In the genomic region with DNA sequence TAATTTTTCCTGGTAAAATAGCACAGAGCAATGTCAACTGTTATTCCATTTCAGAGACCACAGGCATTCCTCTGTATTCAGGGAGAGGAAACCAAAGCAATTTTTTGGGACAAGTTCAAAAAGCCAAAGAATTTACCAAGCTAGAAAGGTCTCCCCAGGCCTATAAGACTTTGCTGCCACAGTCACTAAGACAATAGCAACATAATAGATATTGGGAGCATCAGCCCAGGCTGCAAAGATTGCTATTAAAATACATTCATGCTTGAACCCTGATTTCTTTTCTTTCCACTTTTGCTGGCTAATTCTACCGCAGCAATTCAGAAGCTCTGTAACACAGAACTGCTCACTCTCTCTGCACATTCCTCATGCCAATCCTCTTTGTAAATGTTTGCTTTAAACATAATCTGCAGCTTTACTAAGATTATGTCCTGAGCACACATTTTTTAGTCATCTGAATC, we compare ENCODE assay signal across 1 cellular context.
TF ChIP-seq lines count a peak whose summit lies in the region.

No MANE protein-coding gene starts in this region.

TF ChIP-seq in HepG2, 621 proteins besides CTCF, POLR2A, EP300 and RAD21 (continued from another document):
- TF ChIP-seq, protein P1, sequence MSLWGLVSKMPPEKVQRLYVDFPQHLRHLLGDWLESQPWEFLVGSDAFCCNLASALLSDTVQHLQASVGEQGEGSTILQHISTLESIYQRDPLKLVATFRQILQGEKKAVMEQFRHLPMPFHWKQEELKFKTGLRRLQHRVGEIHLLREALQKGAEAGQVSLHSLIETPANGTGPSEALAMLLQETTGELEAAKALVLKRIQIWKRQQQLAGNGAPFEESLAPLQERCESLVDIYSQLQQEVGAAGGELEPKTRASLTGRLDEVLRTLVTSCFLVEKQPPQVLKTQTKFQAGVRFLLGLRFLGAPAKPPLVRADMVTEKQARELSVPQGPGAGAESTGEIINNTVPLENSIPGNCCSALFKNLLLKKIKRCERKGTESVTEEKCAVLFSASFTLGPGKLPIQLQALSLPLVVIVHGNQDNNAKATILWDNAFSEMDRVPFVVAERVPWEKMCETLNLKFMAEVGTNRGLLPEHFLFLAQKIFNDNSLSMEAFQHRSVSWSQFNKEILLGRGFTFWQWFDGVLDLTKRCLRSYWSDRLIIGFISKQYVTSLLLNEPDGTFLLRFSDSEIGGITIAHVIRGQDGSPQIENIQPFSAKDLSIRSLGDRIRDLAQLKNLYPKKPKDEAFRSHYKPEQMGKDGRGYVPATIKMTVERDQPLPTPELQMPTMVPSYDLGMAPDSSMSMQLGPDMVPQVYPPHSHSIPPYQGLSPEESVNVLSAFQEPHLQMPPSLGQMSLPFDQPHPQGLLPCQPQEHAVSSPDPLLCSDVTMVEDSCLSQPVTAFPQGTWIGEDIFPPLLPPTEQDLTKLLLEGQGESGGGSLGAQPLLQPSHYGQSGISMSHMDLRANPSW (CRISPR knock-in tag; IDR thresholded peaks at IDR 0.05; ENCODE audit: borderline replicate concordance), result no peak
- no peak for TF ChIP-seq ZNF543 (CRISPR knock-in tag; IDR thresholded peaks at IDR 0.05)
- TF ChIP-seq ZFP37 (CRISPR knock-in tag; IDR thresholded peaks at IDR 0.05; ENCODE audit: borderline replicate concordance), result no peak
- TF ChIP-seq ZNF558 (CRISPR knock-in tag; IDR thresholded peaks at IDR 0.05; ENCODE audit: borderline replicate concordance), result no peak
- TF ChIP-seq ZNF224 (CRISPR knock-in tag; IDR thresholded peaks at IDR 0.05), result no peak
- no peak for TF ChIP-seq ZNF260 (CRISPR knock-in tag; IDR thresholded peaks at IDR 0.05; ENCODE audit: borderline replicate concordance, low read depth)
- TF ChIP-seq ZMYM2 (CRISPR knock-in tag; IDR thresholded peaks at IDR 0.05), result no peak
- TF ChIP-seq, protein P2, sequence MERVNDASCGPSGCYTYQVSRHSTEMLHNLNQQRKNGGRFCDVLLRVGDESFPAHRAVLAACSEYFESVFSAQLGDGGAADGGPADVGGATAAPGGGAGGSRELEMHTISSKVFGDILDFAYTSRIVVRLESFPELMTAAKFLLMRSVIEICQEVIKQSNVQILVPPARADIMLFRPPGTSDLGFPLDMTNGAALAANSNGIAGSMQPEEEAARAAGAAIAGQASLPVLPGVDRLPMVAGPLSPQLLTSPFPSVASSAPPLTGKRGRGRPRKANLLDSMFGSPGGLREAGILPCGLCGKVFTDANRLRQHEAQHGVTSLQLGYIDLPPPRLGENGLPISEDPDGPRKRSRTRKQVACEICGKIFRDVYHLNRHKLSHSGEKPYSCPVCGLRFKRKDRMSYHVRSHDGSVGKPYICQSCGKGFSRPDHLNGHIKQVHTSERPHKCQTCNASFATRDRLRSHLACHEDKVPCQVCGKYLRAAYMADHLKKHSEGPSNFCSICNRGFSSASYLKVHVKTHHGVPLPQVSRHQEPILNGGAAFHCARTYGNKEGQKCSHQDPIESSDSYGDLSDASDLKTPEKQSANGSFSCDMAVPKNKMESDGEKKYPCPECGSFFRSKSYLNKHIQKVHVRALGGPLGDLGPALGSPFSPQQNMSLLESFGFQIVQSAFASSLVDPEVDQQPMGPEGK (CRISPR knock-in tag; IDR thresholded peaks at IDR 0.05), result no peak
- no peak for TF ChIP-seq ZNF850 (CRISPR knock-in tag; conservative IDR thresholded peaks at IDR 0.05)
- TF ChIP-seq, protein P3, sequence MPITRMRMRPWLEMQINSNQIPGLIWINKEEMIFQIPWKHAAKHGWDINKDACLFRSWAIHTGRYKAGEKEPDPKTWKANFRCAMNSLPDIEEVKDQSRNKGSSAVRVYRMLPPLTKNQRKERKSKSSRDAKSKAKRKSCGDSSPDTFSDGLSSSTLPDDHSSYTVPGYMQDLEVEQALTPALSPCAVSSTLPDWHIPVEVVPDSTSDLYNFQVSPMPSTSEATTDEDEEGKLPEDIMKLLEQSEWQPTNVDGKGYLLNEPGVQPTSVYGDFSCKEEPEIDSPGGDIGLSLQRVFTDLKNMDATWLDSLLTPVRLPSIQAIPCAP (CRISPR knock-in tag; IDR thresholded peaks at IDR 0.05; ENCODE audit: low read depth), result no peak
- TF ChIP-seq HOXA7 (CRISPR knock-in tag; IDR thresholded peaks at IDR 0.05), result no peak
- TF ChIP-seq KMT2A (CRISPR knock-in tag; IDR thresholded peaks at IDR 0.05), result no peak
